ENCODE assay signal across 8 cellular contexts in genomic region chr2:54503192-54503591, GRCh38. TPM values are rescaled to one million over a fixed set of nuclear protein-coding genes. Genes with fewer than 3 reads are reported as not detected.
DNase-seq lines count a peak whose midpoint lies in the region; ATAC-seq and TF ChIP-seq lines count a peak whose summit lies in the region.

No MANE protein-coding gene starts in this region.

- ATAC-seq in IMR-90 (ENCODE audit: low read depth) (no peak), left ventricle myocardium superior (peak; percentile 10), GM18498 (IDR thresholded peaks at IDR 0.05; ENCODE audit: unreplicated experiment) (no peak)
- ATAC-seq in stimulated activated effector memory CD8-positive, alpha-beta T cell treated with anti-CD3 and anti-CD28 coated beads, Interleukin-12 subunit alpha, Interleukin-12 subunit beta, amount 100 ng/mL, for 72 hours: peak; percentile 63

- no peak overlapping the region for H3K4me3 ChIP-seq in IMR-90 (ENCODE audit: insufficient read depth, low read depth, low read length)

- no peaks in the 10 kb centered on the region for H3K36me3 Mint-ChIP-seq in stimulated activated effector memory CD8-positive, alpha-beta T cell treated with anti-CD3 and anti-CD28 coated beads, Interleukin-12 subunit alpha, Interleukin-12 subunit beta, amount 100 ng/mL, for 72 hours

- H3K27ac ChIP-seq in IMR-90 (ENCODE audit: insufficient read depth, low read length): no peak overlapping the region

- no peak overlapping the region for H4K5ac ChIP-seq in IMR-90 (ENCODE audit: low read depth, low read length)

- H2BK20ac ChIP-seq in IMR-90 (ENCODE audit: low read depth, low read length): no peak overlapping the region

- H2AK5ac ChIP-seq in IMR-90 (ENCODE audit: low read depth, low read length): no peak overlapping the region

- H4K20me1 ChIP-seq in IMR-90 (ENCODE audit: insufficient read depth, low read length): peaks cover 54% of the 10 kb centered on the region

- DNase-seq in activated gamma-delta T cell treated with Interleukin-2 at 50 U/mL for 16 hours: peak; percentile 20
- no peak for DNase-seq in activated gamma-delta T cell (lab: John Stamatoyannopoulos, UW)
- DNase-seq in IMR-90: peak; percentile 24
- peak; percentile 8 for DNase-seq in activated CD4-positive, alpha-beta T cell treated with anti-CD3 and anti-CD28 coated beads, Interleukin-2, amount 50 U/mL, for 1 hour
- DNase-seq in left ventricle myocardium superior: no peak
- peak; percentile 9 to 63 for DNase-seq in stimulated activated effector memory CD8-positive, alpha-beta T cell treated with anti-CD3 and anti-CD28 coated beads, Interleukin-12 subunit alpha, Interleukin-12 subunit beta, amount 100 ng/mL, for 72 hours (ENCODE audit: low spot score in 2 of 2)
- DNase-seq in NCI-H187 treated with DMSO at 0.1 percent for 48 hours (lab: John Stamatoyannopoulos, UW): no peak

- no peak overlapping the region for H2AK9ac ChIP-seq in IMR-90 (replicated peaks; ENCODE audit: low read depth, low read length, poor library complexity)

- TF ChIP-seq RAD21 in IMR-90 (IDR thresholded peaks at IDR 0.05; ENCODE audit: low read length): peak; percentile 53

- no peaks in the 10 kb centered on the region for H3K9me3 Mint-ChIP-seq in stimulated activated effector memory CD8-positive, alpha-beta T cell treated with anti-CD3 and anti-CD28 coated beads, Interleukin-12 subunit alpha, Interleukin-12 subunit beta, amount 100 ng/mL, for 72 hours

- no TSS peak for BruUV-seq in IMR-90 (replicated peaks; lab: Mats Ljungman, UMichigan)

- dilution Hi-C loops in IMR-90 (cut with HindIII; ENCODE audit: low sequenced_read_pairs, unreplicated experiment): no loop called here

- H3K79me1 ChIP-seq in IMR-90 (ENCODE audit: low read depth in 1 of 2, low read length in 2 of 2): peaks cover 45 to 78% of the 10 kb centered on the region in 2 experiments

- peaks cover 18% of the 10 kb centered on the region for H3K4me1 ChIP-seq in IMR-90 (ENCODE audit: control insufficient read depth, insufficient read depth, low read length)

- no peaks in the 10 kb centered on the region for H3K9me3 ChIP-seq in IMR-90 (ENCODE audit: control insufficient read depth, insufficient read depth, low read length)

- no peaks in the 10 kb centered on the region for H3K27me3 ChIP-seq in IMR-90 (ENCODE audit: control insufficient read depth, insufficient read depth, low read length)

- peaks cover 17% of the 10 kb centered on the region for H3K9me1 ChIP-seq in IMR-90 (ENCODE audit: insufficient read depth, low read length)

- no peak overlapping the region for H3K4ac ChIP-seq in IMR-90 (ENCODE audit: low read depth, low read length)

- TF ChIP-seq CTCF in IMR-90 (conservative IDR thresholded peaks at IDR 0.05; ENCODE audit: low read depth, low read length): peak; percentile 41

- H2BK15ac ChIP-seq in IMR-90 (ENCODE audit: low read depth, low read length): no peak overlapping the region

- intact Hi-C loops in IMR-90 (cut with micrococcal nuclease) (no loop called here), left ventricle myocardium superior (cut with micrococcal nuclease) (no loop called here)

- no peak overlapping the region for H4K8ac ChIP-seq in IMR-90 (ENCODE audit: low read depth in 2 of 2, low read length in 2 of 2)

- no peak overlapping the region for H3K9ac ChIP-seq in IMR-90 (ENCODE audit: low read depth, low read length)

- no CpG with 5 or more reads among the region's 3 CpGs for WGBS in IMR-90 (ENCODE audit: extremely low coverage in 2 of 2, insufficient read length in 1 of 2), 2 experiments

- H3K4me1 Mint-ChIP-seq in stimulated activated effector memory CD8-positive, alpha-beta T cell treated with anti-CD3 and anti-CD28 coated beads, Interleukin-12 subunit alpha, Interleukin-12 subunit beta, amount 100 ng/mL, for 72 hours: no peaks in the 10 kb centered on the region

- no peak overlapping the region for H3K4me2 ChIP-seq in IMR-90 (ENCODE audit: low read depth, low read length)

- no peak overlapping the region for H2BK120ac ChIP-seq in IMR-90 (ENCODE audit: low read depth, low read length)

- H3K56ac ChIP-seq in IMR-90 (ENCODE audit: extremely low read depth, insufficient read depth, low read length): no peak overlapping the region

- in situ Hi-C loops in IMR-90 (cut with MboI; ENCODE audit: low sequenced_read_pairs): no loop called here

- H3K36me3 ChIP-seq in IMR-90 (ENCODE audit: control insufficient read depth, insufficient read depth, low read length): 0 out of 2 replicates have a peak, but pooled peaks cover 1% of the 10 kb centered on the region

- 0 out of 2 replicates have a peak overlapping the region, but pooled peaks have one; percentile 14 for H3K14ac ChIP-seq in IMR-90 (replicated peaks; ENCODE audit: low read depth, low read length)

- H3K4me3 Mint-ChIP-seq in stimulated activated effector memory CD8-positive, alpha-beta T cell treated with anti-CD3 and anti-CD28 coated beads, Interleukin-12 subunit alpha, Interleukin-12 subunit beta, amount 100 ng/mL, for 72 hours: no peak overlapping the region

- H2BK5ac ChIP-seq in IMR-90 (ENCODE audit: low read depth, low read length, poor library complexity, severe bottlenecking): no peak overlapping the region

- POLR2A ChIA-PET in IMR-90 (lab: Charles Lee; ENCODE audit: unreplicated experiment): no interaction called here

- H3K23ac ChIP-seq in IMR-90 (ENCODE audit: low read depth, low read length): no peak overlapping the region

- no peak overlapping the region for H3K18ac ChIP-seq in IMR-90 (ENCODE audit: low read depth, low read length)

- no peak overlapping the region for H4K91ac ChIP-seq in IMR-90 (ENCODE audit: insufficient read depth, low read depth, low read length)

- no peak overlapping the region for H3K27ac Mint-ChIP-seq in stimulated activated effector memory CD8-positive, alpha-beta T cell treated with anti-CD3 and anti-CD28 coated beads, Interleukin-12 subunit alpha, Interleukin-12 subunit beta, amount 100 ng/mL, for 72 hours

- CTCF ChIA-PET in IMR-90 (lab: Yijun Ruan, JAX): interaction anchor here (0.7 to 1.6 kb wide), 2 partner anchors 9 to 161 kb away, joined by 3 to 5 read pairs; no protein-coding TSS in a partner anchor

- H2AFZ ChIP-seq in IMR-90 (replicated peaks; ENCODE audit: low read length, poor library complexity): no peak overlapping the region

- TF ChIP-seq POLR2A in IMR-90 (IDR thresholded peaks at IDR 0.05; ENCODE audit: low read depth, low read length): no peak

TF ChIP-seq in IMR-90, 13 proteins besides CTCF, POLR2A, EP300 and RAD21:
- TF ChIP-seq USF2 (IDR thresholded peaks at IDR 0.05; ENCODE audit: low read depth, low read length) (no peak), SMC3 (IDR thresholded peaks at IDR 0.05; ENCODE audit: low read depth, low read length) (peak; percentile 39)

RNA-seq across cellular contexts. Expression of gene SPTBN1, which starts 47.1 kb away (rescaled TPM):
- total RNA-seq in IMR-90 (2012; rRNA removed): 230 and 241 TPM in 2 replicates
- polyA plus RNA-seq in IMR-90 (2012; rRNA removed): 46.0 and 49.1 TPM in 2 replicates
- 12.4 and 14.0 TPM in 2 replicates for polyA plus RNA-seq in IMR-90 (2012; cell fraction: cytosol; rRNA removed)
- polyA plus RNA-seq in IMR-90 (2012; cell fraction: nucleus; rRNA removed; ENCODE audit: low replicate concordance): 94.7 and 199 TPM in 2 replicates
- total RNA-seq in left ventricle myocardium superior: 468 TPM

Comparison
In these comparisons a context has a peak if more than half of its experiments do, and no peak if none do; other contexts are left out.
1. DNase-seq: peak in activated gamma-delta T cell treated with Interleukin-2 at 50 U/mL for 16 hours (single experiment), IMR-90 (single experiment), activated CD4-positive, alpha-beta T cell treated with anti-CD3 and anti-CD28 coated beads, Interleukin-2, amount 50 U/mL, for 1 hour (single experiment) and stimulated activated effector memory CD8-positive, alpha-beta T cell treated with anti-CD3 and anti-CD28 coated beads, Interleukin-12 subunit alpha, Interleukin-12 subunit beta, amount 100 ng/mL, for 72 hours (2 of 2); none in activated gamma-delta T cell (single experiment), left ventricle myocardium superior (single experiment) and NCI-H187 treated with DMSO at 0.1 percent for 48 hours (single experiment).
2. ATAC-seq: peak in left ventricle myocardium superior (single experiment) and stimulated activated effector memory CD8-positive, alpha-beta T cell treated with anti-CD3 and anti-CD28 coated beads, Interleukin-12 subunit alpha, Interleukin-12 subunit beta, amount 100 ng/mL, for 72 hours (single experiment); none in IMR-90 (single experiment) and GM18498 (single experiment).